8 cellular contexts compared by ENCODE assay signal in genomic region chr2:173075781-173076556, GRCh38. TPM values are rescaled to one million over a fixed set of nuclear protein-coding genes. Genes with fewer than 3 reads are reported as not detected.
A peak's percentile ranks its signal among the peaks of the same experiment; 100 is the strongest.
DNase-seq lines count a peak whose midpoint lies in the region; ATAC-seq, FAIRE-seq and TF ChIP-seq lines count a peak whose summit lies in the region.

Gene MAP3K20, plus strand, starts transcription at chr2:173075846. Its CDS starts 15,186 bp downstream, at chr2:173091032.

- no peak for TF ChIP-seq CTCF in omental fat pad (IDR thresholded peaks at IDR 0.05)

- no peaks in the 10 kb centered on the region for H3K27me3 ChIP-seq in SJCRH30

- peak within 1 kb of the TSS; percentile 88 for H3K4me3 ChIP-seq in SJCRH30

- ATAC-seq in GM21526 (IDR thresholded peaks at IDR 0.05; ENCODE audit: low FRiP score, unreplicated experiment) (peak; percentile 69), omental fat pad (ENCODE audit: low FRiP score) (peak; percentile 92)

- H3K4me1 ChIP-seq in SJCRH30 = peaks cover 16% of the 10 kb centered on the region

- no peaks in the 10 kb centered on the region for H3K9me3 ChIP-seq in SJCRH30 (replicated peaks)

- no peaks in the 10 kb centered on the region for H3K36me3 ChIP-seq in SJCRH30

- peak within 1 kb of the TSS; percentile 76 for H3K27ac ChIP-seq in SJCRH30

- peak; percentile 92 for FAIRE-seq in urothelium cell line (lab: Jason Lieb, UNC)

- DNase-seq in ELF-1 (ENCODE audit: low read depth, low spot score) (peak; percentile 54), HuH-7 (ENCODE audit: low spot score) (peak; percentile 55), SJCRH30 (peak; percentile 73 to 78), glomerular endothelial cell (ENCODE audit: extremely low read depth, low read depth, low spot score) (no peak), omental fat pad (ENCODE audit: low spot score) (peak; percentile 32), urothelium cell line (ENCODE audit: low spot score) (peak; percentile 65)
- peak; percentile 30 for DNase-seq in activated naive CD4-positive, alpha-beta T cell treated with anti-CD3 and anti-CD28 coated beads, Interleukin-2, amount 50 U/mL, for 16 hours

RNA-seq across cellular contexts. Expression of gene MAP3K20, which starts in this region (rescaled TPM):
- total RNA-seq in SJCRH30 (2014; rRNA removed; shearing (Covaris generic)) = 30.9 and 34.7 TPM in 2 replicates
- total RNA-seq in glomerular endothelial cell = 11.6 and 15.6 TPM in 2 replicates
- 10 to 100 TPM; 33.0 to 56.1 (median 44.4) TPM for total RNA-seq in omental fat pad
